In the genomic region with DNA sequence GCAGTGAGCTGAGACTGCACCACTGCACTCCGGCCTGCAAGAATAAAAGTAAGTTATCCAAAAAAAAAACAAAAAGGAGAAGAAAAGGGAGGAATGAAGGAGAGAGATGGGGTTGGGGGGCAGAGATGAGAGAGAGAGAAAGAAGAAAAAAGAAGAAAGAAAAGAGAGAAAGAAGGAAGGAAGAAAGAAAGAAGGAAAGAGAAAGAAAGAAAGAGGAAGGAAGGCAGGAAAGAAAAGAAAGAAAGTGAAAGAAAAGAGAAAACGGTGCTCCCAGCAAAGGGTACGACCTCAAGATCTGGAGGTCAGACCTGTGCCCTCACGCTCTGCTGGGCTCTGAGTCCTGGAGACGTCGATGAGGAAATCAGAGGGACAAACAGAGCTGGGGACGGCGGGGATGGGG, we compare ENCODE assay signal across 1 cellular context.
TF ChIP-seq lines count a peak whose summit lies in the region.

No MANE protein-coding gene starts in this region.

TF ChIP-seq in WTC11, 78 proteins besides CTCF, POLR2A, EP300 and RAD21 (continued from another document):
- TF ChIP-seq, protein P1, sequence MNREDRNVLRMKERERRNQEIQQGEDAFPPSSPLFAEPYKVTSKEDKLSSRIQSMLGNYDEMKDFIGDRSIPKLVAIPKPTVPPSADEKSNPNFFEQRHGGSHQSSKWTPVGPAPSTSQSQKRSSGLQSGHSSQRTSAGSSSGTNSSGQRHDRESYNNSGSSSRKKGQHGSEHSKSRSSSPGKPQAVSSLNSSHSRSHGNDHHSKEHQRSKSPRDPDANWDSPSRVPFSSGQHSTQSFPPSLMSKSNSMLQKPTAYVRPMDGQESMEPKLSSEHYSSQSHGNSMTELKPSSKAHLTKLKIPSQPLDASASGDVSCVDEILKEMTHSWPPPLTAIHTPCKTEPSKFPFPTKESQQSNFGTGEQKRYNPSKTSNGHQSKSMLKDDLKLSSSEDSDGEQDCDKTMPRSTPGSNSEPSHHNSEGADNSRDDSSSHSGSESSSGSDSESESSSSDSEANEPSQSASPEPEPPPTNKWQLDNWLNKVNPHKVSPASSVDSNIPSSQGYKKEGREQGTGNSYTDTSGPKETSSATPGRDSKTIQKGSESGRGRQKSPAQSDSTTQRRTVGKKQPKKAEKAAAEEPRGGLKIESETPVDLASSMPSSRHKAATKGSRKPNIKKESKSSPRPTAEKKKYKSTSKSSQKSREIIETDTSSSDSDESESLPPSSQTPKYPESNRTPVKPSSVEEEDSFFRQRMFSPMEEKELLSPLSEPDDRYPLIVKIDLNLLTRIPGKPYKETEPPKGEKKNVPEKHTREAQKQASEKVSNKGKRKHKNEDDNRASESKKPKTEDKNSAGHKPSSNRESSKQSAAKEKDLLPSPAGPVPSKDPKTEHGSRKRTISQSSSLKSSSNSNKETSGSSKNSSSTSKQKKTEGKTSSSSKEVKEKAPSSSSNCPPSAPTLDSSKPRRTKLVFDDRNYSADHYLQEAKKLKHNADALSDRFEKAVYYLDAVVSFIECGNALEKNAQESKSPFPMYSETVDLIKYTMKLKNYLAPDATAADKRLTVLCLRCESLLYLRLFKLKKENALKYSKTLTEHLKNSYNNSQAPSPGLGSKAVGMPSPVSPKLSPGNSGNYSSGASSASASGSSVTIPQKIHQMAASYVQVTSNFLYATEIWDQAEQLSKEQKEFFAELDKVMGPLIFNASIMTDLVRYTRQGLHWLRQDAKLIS (CRISPR knock-in tag; IDR thresholded peaks at IDR 0.05; ENCODE audit: borderline replicate concordance): no peak
- no peak for TF ChIP-seq JUN (CRISPR knock-in tag; IDR thresholded peaks at IDR 0.05)
- TF ChIP-seq, protein P2, sequence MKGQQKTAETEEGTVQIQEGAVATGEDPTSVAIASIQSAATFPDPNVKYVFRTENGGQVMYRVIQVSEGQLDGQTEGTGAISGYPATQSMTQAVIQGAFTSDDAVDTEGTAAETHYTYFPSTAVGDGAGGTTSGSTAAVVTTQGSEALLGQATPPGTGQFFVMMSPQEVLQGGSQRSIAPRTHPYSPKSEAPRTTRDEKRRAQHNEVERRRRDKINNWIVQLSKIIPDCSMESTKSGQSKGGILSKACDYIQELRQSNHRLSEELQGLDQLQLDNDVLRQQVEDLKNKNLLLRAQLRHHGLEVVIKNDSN (CRISPR knock-in tag; IDR thresholded peaks at IDR 0.05): no peak
- no peak for TF ChIP-seq KAT7 (CRISPR knock-in tag; IDR thresholded peaks at IDR 0.05; ENCODE audit: borderline replicate concordance)
- no peak for TF ChIP-seq MYBL2 (CRISPR knock-in tag; IDR thresholded peaks at IDR 0.05)
- TF ChIP-seq FOXJ3 (CRISPR knock-in tag; IDR thresholded peaks at IDR 0.05; ENCODE audit: borderline replicate concordance): no peak
- TF ChIP-seq RORB (CRISPR knock-in tag; IDR thresholded peaks at IDR 0.05): no peak
- TF ChIP-seq GTF2I (CRISPR knock-in tag; conservative IDR thresholded peaks at IDR 0.05): no peak
- TF ChIP-seq, protein P3, sequence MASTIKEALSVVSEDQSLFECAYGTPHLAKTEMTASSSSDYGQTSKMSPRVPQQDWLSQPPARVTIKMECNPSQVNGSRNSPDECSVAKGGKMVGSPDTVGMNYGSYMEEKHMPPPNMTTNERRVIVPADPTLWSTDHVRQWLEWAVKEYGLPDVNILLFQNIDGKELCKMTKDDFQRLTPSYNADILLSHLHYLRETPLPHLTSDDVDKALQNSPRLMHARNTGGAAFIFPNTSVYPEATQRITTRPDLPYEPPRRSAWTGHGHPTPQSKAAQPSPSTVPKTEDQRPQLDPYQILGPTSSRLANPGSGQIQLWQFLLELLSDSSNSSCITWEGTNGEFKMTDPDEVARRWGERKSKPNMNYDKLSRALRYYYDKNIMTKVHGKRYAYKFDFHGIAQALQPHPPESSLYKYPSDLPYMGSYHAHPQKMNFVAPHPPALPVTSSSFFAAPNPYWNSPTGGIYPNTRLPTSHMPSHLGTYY (CRISPR knock-in tag; IDR thresholded peaks at IDR 0.05): no peak
- no peak for TF ChIP-seq RELA (CRISPR knock-in tag; IDR thresholded peaks at IDR 0.05; ENCODE audit: borderline replicate concordance)
- no peak for TF ChIP-seq TEAD1 (CRISPR knock-in tag; IDR thresholded peaks at IDR 0.05)
- TF ChIP-seq, protein P4, sequence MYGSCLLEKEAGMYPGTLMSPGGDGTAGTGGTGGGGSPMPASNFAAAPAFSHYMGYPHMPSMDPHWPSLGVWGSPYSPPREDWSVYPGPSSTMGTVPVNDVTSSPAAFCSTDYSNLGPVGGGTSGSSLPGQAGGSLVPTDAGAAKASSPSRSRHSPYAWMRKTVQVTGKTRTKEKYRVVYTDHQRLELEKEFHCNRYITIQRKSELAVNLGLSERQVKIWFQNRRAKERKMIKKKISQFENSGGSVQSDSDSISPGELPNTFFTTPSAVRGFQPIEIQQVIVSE (CRISPR knock-in tag; IDR thresholded peaks at IDR 0.05; ENCODE audit: borderline replicate concordance): no peak
